ENCODE assay signal across 13 cellular contexts in the genomic region with DNA sequence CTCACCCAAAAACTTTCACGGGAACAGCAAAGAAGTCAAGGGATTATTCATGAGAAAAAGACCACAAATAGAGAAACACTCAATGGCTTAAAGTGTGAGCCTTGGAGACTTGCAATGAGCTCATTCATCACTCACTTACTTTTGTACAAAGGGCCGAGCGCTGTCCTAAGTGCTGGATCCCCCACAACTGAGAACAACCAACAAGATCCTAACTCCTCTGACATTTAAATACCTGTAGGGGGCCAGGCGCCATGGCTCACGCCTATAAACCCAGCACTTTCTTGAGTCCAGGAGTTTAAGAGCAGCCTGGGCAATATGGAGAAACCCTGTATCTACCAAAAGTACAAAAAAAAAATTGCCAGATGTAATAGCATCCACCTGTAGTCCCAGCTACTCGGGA.
"Had no signal": no experiment of that assay in that cellular context is flagged by ENCODE, and none has a peak within 500 bp of the region (broad histone marks: within the 10 kb centered on the region; RNA-seq: fewer than 3 reads in every experiment).

No MANE protein-coding gene starts in this region.

- H3K27ac Mint-ChIP-seq: activated B cell treated with CpG ODN at 0.5 μM for 24 hours; activated naive CD4-positive, alpha-beta T cell treated with anti-CD3 and anti-CD28 coated beads, Interleukin-2, amount 50 U/mL, for 24 hours; nephron progenitor cell; stimulated activated naive CD8-positive, alpha-beta T cell treated with anti-CD3 and anti-CD28 coated beads, Interleukin-15, Interleukin-2, amounts not matched to agents 100 ng/mL and 50 ng/mL, for 24 hours; T-helper 1 cell treated with Interleukin-12 subunit alpha and Interleukin-12 subunit beta and Interleukin-4 antibody, amounts not matched to agents 30 μg/mL and 1 μg/mL, for 36 hours had no signal

- H3K4me3 Mint-ChIP-seq: activated B cell treated with CpG ODN at 0.5 μM for 24 hours; activated naive CD4-positive, alpha-beta T cell treated with anti-CD3 and anti-CD28 coated beads, Interleukin-2, amount 50 U/mL, for 24 hours; nephron progenitor cell; stimulated activated naive CD8-positive, alpha-beta T cell treated with anti-CD3 and anti-CD28 coated beads, Interleukin-15, Interleukin-2, amounts not matched to agents 100 ng/mL and 50 ng/mL, for 24 hours; T-helper 1 cell treated with Interleukin-12 subunit alpha and Interleukin-12 subunit beta and Interleukin-4 antibody, amounts not matched to agents 30 μg/mL and 1 μg/mL, for 36 hours had no signal

- DNase-seq: activated B cell treated with CpG ODN at 0.5 μM for 24 hours; activated effector memory CD4-positive, alpha-beta T cell treated with Interleukin-2 at 50 U/mL for 16 hours; central memory CD4-positive, alpha-beta T cell; cortex of kidney; effector memory CD4-positive, alpha-beta T cell; mesenchymal stem cell; nephron progenitor cell; stimulated activated CD4-positive, alpha-beta T cell treated with anti-CD3 and anti-CD28 coated beads, Interleukin-15, amount 100 ng/mL, for 24 hours; stimulated activated CD4-positive, alpha-beta T cell treated with anti-CD3 and anti-CD28 coated beads, Interleukin-4, amount 100 ng/mL, for 24 hours had no signal

- ATAC-seq: left lobe of liver had no signal

- H3K4me1 Mint-ChIP-seq: activated B cell treated with CpG ODN at 0.5 μM for 24 hours; activated naive CD4-positive, alpha-beta T cell treated with anti-CD3 and anti-CD28 coated beads, Interleukin-2, amount 50 U/mL, for 24 hours had no signal

- H3K36me3 Mint-ChIP-seq: activated naive CD4-positive, alpha-beta T cell treated with anti-CD3 and anti-CD28 coated beads, Interleukin-2, amount 50 U/mL, for 24 hours had no signal

- H3K9me3 Mint-ChIP-seq: activated B cell treated with CpG ODN at 0.5 μM for 24 hours; activated naive CD4-positive, alpha-beta T cell treated with anti-CD3 and anti-CD28 coated beads, Interleukin-2, amount 50 U/mL, for 24 hours; nephron progenitor cell; stimulated activated naive CD8-positive, alpha-beta T cell treated with anti-CD3 and anti-CD28 coated beads, Interleukin-15, Interleukin-2, amounts not matched to agents 100 ng/mL and 50 ng/mL, for 24 hours; T-helper 1 cell treated with Interleukin-12 subunit alpha and Interleukin-12 subunit beta and Interleukin-4 antibody, amounts not matched to agents 30 μg/mL and 1 μg/mL, for 36 hours had no signal
